22 cellular contexts compared by ENCODE assay signal in genomic region chr2:221482581-221483140, GRCh38.
"Had no signal": no experiment of that assay in that cellular context is flagged by ENCODE, and none has a peak within 500 bp of the region (broad histone marks: within the 10 kb centered on the region; RNA-seq: fewer than 3 reads in every experiment).

No MANE protein-coding gene starts in this region.

- DNase-seq: activated CD4-positive, alpha-beta memory T cell treated with anti-CD3 and anti-CD28 coated beads for 36 hours; activated CD4-positive, alpha-beta T cell treated with anti-CD3 and anti-CD28 coated beads for 4 hours; activated gamma-delta T cell treated with Interleukin-2 at 50 U/mL for 16 hours; activated T-cell treated with anti-CD3 and anti-CD28 coated beads for 4 hours; amniotic stem cell; colonic mucosa; erythroblast; heart left ventricle; immature natural killer cell; kidney glomerular epithelial cell; left ventricle myocardium superior; naive B cell; psoas muscle; right lobe of liver; small intestine; stimulated activated CD4-positive, alpha-beta T cell treated with anti-CD3 and anti-CD28 coated beads, Interleukin-15, amount 100 ng/mL, for 24 hours; stimulated activated CD4-positive, alpha-beta T cell treated with anti-CD3 and anti-CD28 coated beads, Interleukin-2, amount 100 ng/mL, for 48 hours; stimulated activated naive CD8-positive, alpha-beta T cell treated with anti-CD3 and anti-CD28 coated beads, Interleukin-15, amount 100 ng/mL, for 72 hours; trophoblast cell had no signal

- H3K27me3 Mint-ChIP-seq: activated CD4-positive, alpha-beta memory T cell treated with anti-CD3 and anti-CD28 coated beads for 36 hours; naive B cell; stimulated activated naive CD8-positive, alpha-beta T cell treated with anti-CD3 and anti-CD28 coated beads, Interleukin-15, amount 100 ng/mL, for 72 hours had no signal

- H3K4me1 Mint-ChIP-seq: stimulated activated naive CD8-positive, alpha-beta T cell treated with anti-CD3 and anti-CD28 coated beads, Interleukin-15, amount 100 ng/mL, for 72 hours had no signal

- H3K4me3 Mint-ChIP-seq: activated CD4-positive, alpha-beta memory T cell treated with anti-CD3 and anti-CD28 coated beads for 36 hours; activated T-helper 1 cell treated with anti-CD3 and anti-CD28 coated beads, Interleukin-12 subunit alpha, Interleukin-12 subunit beta, Interleukin-2, Interleukin-4 antibody, amounts not matched to agents 30 ng/mL and 10 ng/mL and 1 ng/mL, durations not matched to agents 14 hours and 24 hours and 36 hours; immature natural killer cell; naive B cell; stimulated activated naive CD8-positive, alpha-beta T cell treated with anti-CD3 and anti-CD28 coated beads, Interleukin-15, amount 100 ng/mL, for 72 hours had no signal

- H3K27ac Mint-ChIP-seq: activated CD4-positive, alpha-beta memory T cell treated with anti-CD3 and anti-CD28 coated beads for 36 hours; activated naive CD4-positive, alpha-beta T cell treated with anti-CD3 and anti-CD28 coated beads, Interleukin-2, amount 50 U/mL, for 72 hours; activated T-helper 1 cell treated with anti-CD3 and anti-CD28 coated beads, Interleukin-12 subunit alpha, Interleukin-12 subunit beta, Interleukin-2, Interleukin-4 antibody, amounts not matched to agents 30 ng/mL and 10 ng/mL and 1 ng/mL, durations not matched to agents 14 hours and 24 hours and 36 hours; immature natural killer cell; naive B cell; stimulated activated naive CD8-positive, alpha-beta T cell treated with anti-CD3 and anti-CD28 coated beads, Interleukin-15, amount 100 ng/mL, for 72 hours had no signal

- ATAC-seq: activated naive CD4-positive, alpha-beta T cell treated with anti-CD3 and anti-CD28 coated beads, Interleukin-2, amount 50 U/mL, for 72 hours; gastroesophageal sphincter; heart left ventricle; left ventricle myocardium superior; psoas muscle; right lobe of liver; stimulated activated naive CD8-positive, alpha-beta T cell treated with anti-CD3 and anti-CD28 coated beads, Interleukin-15, amount 100 ng/mL, for 72 hours had no signal

- H3K9me3 Mint-ChIP-seq: activated CD4-positive, alpha-beta memory T cell treated with anti-CD3 and anti-CD28 coated beads for 36 hours; activated naive CD4-positive, alpha-beta T cell treated with anti-CD3 and anti-CD28 coated beads, Interleukin-2, amount 50 U/mL, for 72 hours; activated T-helper 1 cell treated with anti-CD3 and anti-CD28 coated beads, Interleukin-12 subunit alpha, Interleukin-12 subunit beta, Interleukin-2, Interleukin-4 antibody, amounts not matched to agents 30 ng/mL and 10 ng/mL and 1 ng/mL, durations not matched to agents 14 hours and 24 hours and 36 hours; immature natural killer cell; naive B cell; stimulated activated naive CD8-positive, alpha-beta T cell treated with anti-CD3 and anti-CD28 coated beads, Interleukin-15, amount 100 ng/mL, for 72 hours had no signal

- H3K36me3 Mint-ChIP-seq: activated naive CD4-positive, alpha-beta T cell treated with anti-CD3 and anti-CD28 coated beads, Interleukin-2, amount 50 U/mL, for 72 hours; naive B cell had no signal
